ENCODE assay signal across 27 cellular contexts in the genomic region with DNA sequence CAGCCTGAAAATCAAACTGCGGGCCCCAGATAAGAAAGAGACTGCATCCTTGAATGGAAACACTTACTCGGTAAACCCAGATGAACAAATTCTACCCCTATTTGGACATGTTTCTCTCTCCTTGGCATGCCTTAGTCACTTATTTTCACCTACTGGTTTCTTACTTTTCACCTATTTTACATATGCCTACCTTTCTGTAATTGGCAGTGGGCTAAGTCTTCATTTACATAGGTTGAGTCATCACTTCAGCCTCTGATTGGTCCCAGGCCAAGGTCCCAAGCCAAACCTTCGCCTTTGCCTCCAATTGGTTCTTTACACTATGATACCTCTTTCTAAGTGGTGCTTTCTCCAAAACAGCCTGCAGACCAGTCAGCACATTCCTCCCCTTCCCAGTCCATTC.
A peak's percentile ranks its signal among the peaks of the same experiment; 100 is the strongest.
DNase-seq lines count a peak whose midpoint lies in the region; ATAC-seq and TF ChIP-seq lines count a peak whose summit lies in the region.
"Had no signal": no experiment of that assay in that cellular context is flagged by ENCODE, and none has a peak within 500 bp of the region (broad histone marks: within the 10 kb centered on the region; RNA-seq: fewer than 3 reads in every experiment).

No MANE protein-coding gene starts in this region.

- H3K36me3 Mint-ChIP-seq in activated naive CD8-positive, alpha-beta T cell = peaks cover 6% of the 10 kb centered on the region
- peaks cover 5% of the 10 kb centered on the region for H3K36me3 Mint-ChIP-seq in activated naive CD8-positive, alpha-beta T cell treated with anti-CD3 and anti-CD28 coated beads for 36 hours
- H3K36me3 Mint-ChIP-seq in activated T-helper 17 cell treated with anti-CD3 and anti-CD28 coated beads, Interleukin-2, amount 50 U/mL, for 72 hours (ENCODE audit: low read depth) = no peaks in the 10 kb centered on the region
- H3K36me3 Mint-ChIP-seq in activated T-helper 1 cell treated with anti-CD3 and anti-CD28 coated beads, Interleukin-12 subunit alpha, Interleukin-12 subunit beta, Interleukin-2, Interleukin-4 antibody, amounts not matched to agents 30 ng/mL and 10 ng/mL and 1 ng/mL, durations not matched to agents 14 hours and 24 hours and 36 hours (ENCODE audit: low read depth) = no peaks in the 10 kb centered on the region
- H3K36me3 Mint-ChIP-seq: CD4-positive, CD25-positive, alpha-beta regulatory T cell; naive B cell had no signal

- ATAC-seq in activated T-helper 17 cell treated with anti-CD3 and anti-CD28 coated beads, Interleukin-2, amount 50 U/mL, for 72 hours (replicated peaks) = peak; percentile 94
- peak; percentile 88 for ATAC-seq in stimulated activated naive CD8-positive, alpha-beta T cell treated with anti-CD3 and anti-CD28 coated beads, Interleukin-15, amount 100 ng/mL, for 72 hours
- ATAC-seq: esophagus mucosa, left lung had no signal

- DNase-seq in activated naive CD8-positive, alpha-beta T cell treated with anti-CD3 and anti-CD28 coated beads for 36 hours = no peak
- peak; percentile 45 for DNase-seq in stimulated activated CD4-positive, alpha-beta T cell treated with anti-CD3 and anti-CD28 coated beads, Interleukin-15, amount 100 ng/mL, for 24 hours
- peak in 1 of 2 donors; percentile 16 for DNase-seq in stimulated activated naive CD8-positive, alpha-beta T cell treated with anti-CD3 and anti-CD28 coated beads, Interleukin-15, amount 100 ng/mL, for 72 hours
- no peak for DNase-seq in GM03348 (ENCODE audit: low spot score)
- no peak for DNase-seq in activated T-helper 1 cell treated with anti-CD3 and anti-CD28 coated beads, Interleukin-12 subunit alpha, Interleukin-12 subunit beta, Interleukin-2, Interleukin-4 antibody, amounts not matched to agents 30 ng/mL and 10 ng/mL and 1 ng/mL, durations not matched to agents 14 hours and 24 hours and 36 hours (ENCODE audit: low spot score)
- no peak for DNase-seq in RWPE1 (ENCODE audit: low spot score)
- DNase-seq: activated naive CD8-positive, alpha-beta T cell treated with anti-CD3 and anti-CD28 coated beads, Interleukin-2, amount 10 ng/mL, durations not matched to agents 7 days and 5 days; CD4-positive, CD25-positive, alpha-beta regulatory T cell; DMS 273 treated with DMSO at 0.1 percent for 48 hours; effector CD8-positive, alpha-beta T cell; foreskin melanocyte; HCEC 1CT; hippocampal formation; left lung; naive B cell; NCI-H2171 treated with DMSO at 0.1 percent for 48 hours; NCI-H526; RPMI8226; SK-N-SH; spleen; stimulated activated naive CD4-positive, alpha-beta T cell; T-helper 2 cell had no signal

- H3K27ac Mint-ChIP-seq in activated naive CD8-positive, alpha-beta T cell = peak overlapping the region; percentile 94
- H3K27ac Mint-ChIP-seq in activated naive CD8-positive, alpha-beta T cell treated with anti-CD3 and anti-CD28 coated beads for 36 hours = no peak overlapping the region
- H3K27ac Mint-ChIP-seq in activated T-helper 17 cell treated with anti-CD3 and anti-CD28 coated beads, Interleukin-2, amount 50 U/mL, for 72 hours = peak overlapping the region; percentile 74
- H3K27ac Mint-ChIP-seq in stimulated activated naive CD8-positive, alpha-beta T cell treated with anti-CD3 and anti-CD28 coated beads, Interleukin-15, amount 100 ng/mL, for 72 hours = peak overlapping the region in 1 of 2 donors; percentile 81
- H3K27ac Mint-ChIP-seq in activated T-helper 1 cell treated with anti-CD3 and anti-CD28 coated beads, Interleukin-12 subunit alpha, Interleukin-12 subunit beta, Interleukin-2, Interleukin-4 antibody, amounts not matched to agents 30 ng/mL and 10 ng/mL and 1 ng/mL, durations not matched to agents 14 hours and 24 hours and 36 hours = no peak overlapping the region
- H3K27ac Mint-ChIP-seq: activated naive CD8-positive, alpha-beta T cell treated with anti-CD3 and anti-CD28 coated beads, Interleukin-2, amount 10 ng/mL, durations not matched to agents 7 days and 5 days had no signal

- no peaks in the 10 kb centered on the region for H3K27me3 Mint-ChIP-seq in activated naive CD8-positive, alpha-beta T cell
- H3K27me3 Mint-ChIP-seq in activated naive CD8-positive, alpha-beta T cell treated with anti-CD3 and anti-CD28 coated beads for 36 hours = no peaks in the 10 kb centered on the region
- no peaks in the 10 kb centered on the region for H3K27me3 Mint-ChIP-seq in activated T-helper 17 cell treated with anti-CD3 and anti-CD28 coated beads, Interleukin-2, amount 50 U/mL, for 72 hours
- no peaks in the 10 kb centered on the region for H3K27me3 Mint-ChIP-seq in stimulated activated naive CD8-positive, alpha-beta T cell treated with anti-CD3 and anti-CD28 coated beads, Interleukin-15, amount 100 ng/mL, for 72 hours
- H3K27me3 Mint-ChIP-seq in activated T-helper 1 cell treated with anti-CD3 and anti-CD28 coated beads, Interleukin-12 subunit alpha, Interleukin-12 subunit beta, Interleukin-2, Interleukin-4 antibody, amounts not matched to agents 30 ng/mL and 10 ng/mL and 1 ng/mL, durations not matched to agents 14 hours and 24 hours and 36 hours (ENCODE audit: insufficient read depth) = no peaks in the 10 kb centered on the region
- H3K27me3 Mint-ChIP-seq: activated naive CD8-positive, alpha-beta T cell treated with anti-CD3 and anti-CD28 coated beads, Interleukin-2, amount 10 ng/mL, durations not matched to agents 7 days and 5 days had no signal

- CTCF ChIA-PET in RWPE1 (lab: Yijun Ruan, JAX) = no interaction called here

- H3K27ac ChIP-seq in RWPE1 = no peak overlapping the region
- H3K27ac ChIP-seq: left lung, spleen, tibial nerve, VCaP had no signal

- TF ChIP-seq CTCF in RWPE1 (conservative IDR thresholded peaks at IDR 0.05; ENCODE audit: low read depth) = no peak

- intact Hi-C loops in activated T-helper 1 cell treated with anti-CD3 and anti-CD28 coated beads, Interleukin-12 subunit alpha, Interleukin-12 subunit beta, Interleukin-2, Interleukin-4 antibody, amounts not matched to agents 30 ng/mL and 10 ng/mL and 1 ng/mL, durations not matched to agents 14 hours and 24 hours and 36 hours (cut with micrococcal nuclease) = loop anchor here (1.0 kb wide), 1 partner anchor 44 kb away; no protein-coding TSS in a partner anchor

- H3K4me3 Mint-ChIP-seq in activated naive CD8-positive, alpha-beta T cell = peak overlapping the region; percentile 63
- H3K4me3 Mint-ChIP-seq in activated naive CD8-positive, alpha-beta T cell treated with anti-CD3 and anti-CD28 coated beads for 36 hours = no peak overlapping the region
- peak overlapping the region; percentile 20 for H3K4me3 Mint-ChIP-seq in activated T-helper 17 cell treated with anti-CD3 and anti-CD28 coated beads, Interleukin-2, amount 50 U/mL, for 72 hours
- peak overlapping the region in 1 of 2 donors; percentile 49 for H3K4me3 Mint-ChIP-seq in stimulated activated naive CD8-positive, alpha-beta T cell treated with anti-CD3 and anti-CD28 coated beads, Interleukin-15, amount 100 ng/mL, for 72 hours
- H3K4me3 Mint-ChIP-seq in activated T-helper 1 cell treated with anti-CD3 and anti-CD28 coated beads, Interleukin-12 subunit alpha, Interleukin-12 subunit beta, Interleukin-2, Interleukin-4 antibody, amounts not matched to agents 30 ng/mL and 10 ng/mL and 1 ng/mL, durations not matched to agents 14 hours and 24 hours and 36 hours = no peak overlapping the region
- H3K4me3 Mint-ChIP-seq: activated naive CD8-positive, alpha-beta T cell treated with anti-CD3 and anti-CD28 coated beads, Interleukin-2, amount 10 ng/mL, durations not matched to agents 7 days and 5 days; CD4-positive, CD25-positive, alpha-beta regulatory T cell had no signal

- H3K4me1 Mint-ChIP-seq in activated naive CD8-positive, alpha-beta T cell (ENCODE audit: low read depth) = peaks cover 28% of the 10 kb centered on the region
- peaks cover 28% of the 10 kb centered on the region for H3K4me1 Mint-ChIP-seq in activated naive CD8-positive, alpha-beta T cell treated with anti-CD3 and anti-CD28 coated beads for 36 hours
- peaks cover 11% of the 10 kb centered on the region for H3K4me1 Mint-ChIP-seq in activated T-helper 17 cell treated with anti-CD3 and anti-CD28 coated beads, Interleukin-2, amount 50 U/mL, for 72 hours
- peaks cover 39% of the 10 kb centered on the region for H3K4me1 Mint-ChIP-seq in stimulated activated naive CD8-positive, alpha-beta T cell treated with anti-CD3 and anti-CD28 coated beads, Interleukin-15, amount 100 ng/mL, for 72 hours
- H3K4me1 Mint-ChIP-seq in activated T-helper 1 cell treated with anti-CD3 and anti-CD28 coated beads, Interleukin-12 subunit alpha, Interleukin-12 subunit beta, Interleukin-2, Interleukin-4 antibody, amounts not matched to agents 30 ng/mL and 10 ng/mL and 1 ng/mL, durations not matched to agents 14 hours and 24 hours and 36 hours (ENCODE audit: low read depth) = no peaks in the 10 kb centered on the region
- H3K4me1 Mint-ChIP-seq: CD4-positive, CD25-positive, alpha-beta regulatory T cell had no signal

- H3K9me3 Mint-ChIP-seq in activated naive CD8-positive, alpha-beta T cell (ENCODE audit: low read depth) = peaks cover 3% of the 10 kb centered on the region
- H3K9me3 Mint-ChIP-seq in activated naive CD8-positive, alpha-beta T cell treated with anti-CD3 and anti-CD28 coated beads for 36 hours = peaks cover 4% of the 10 kb centered on the region
- peaks cover 6% of the 10 kb centered on the region for H3K9me3 Mint-ChIP-seq in activated T-helper 17 cell treated with anti-CD3 and anti-CD28 coated beads, Interleukin-2, amount 50 U/mL, for 72 hours
- H3K9me3 Mint-ChIP-seq in stimulated activated naive CD8-positive, alpha-beta T cell treated with anti-CD3 and anti-CD28 coated beads, Interleukin-15, amount 100 ng/mL, for 72 hours = peaks cover 8 to 9% of the 10 kb centered on the region in 2 donors
- peaks cover 3% of the 10 kb centered on the region for H3K9me3 Mint-ChIP-seq in activated T-helper 1 cell treated with anti-CD3 and anti-CD28 coated beads, Interleukin-12 subunit alpha, Interleukin-12 subunit beta, Interleukin-2, Interleukin-4 antibody, amounts not matched to agents 30 ng/mL and 10 ng/mL and 1 ng/mL, durations not matched to agents 14 hours and 24 hours and 36 hours
- H3K9me3 Mint-ChIP-seq: naive B cell had no signal

- POLR2A ChIA-PET in RWPE1 (lab: Yijun Ruan, JAX; ENCODE audit: low non-redundant PET) = no interaction called here

Comparison
In these comparisons a context has a peak if more than half of its experiments do, and no peak if none do; other contexts are left out.
1. H3K27ac Mint-ChIP-seq: peak in activated naive CD8-positive, alpha-beta T cell (single experiment) and activated T-helper 17 cell treated with anti-CD3 and anti-CD28 coated beads, Interleukin-2, amount 50 U/mL, for 72 hours (single experiment); none in activated naive CD8-positive, alpha-beta T cell treated with anti-CD3 and anti-CD28 coated beads for 36 hours (single experiment) and activated T-helper 1 cell treated with anti-CD3 and anti-CD28 coated beads, Interleukin-12 subunit alpha, Interleukin-12 subunit beta, Interleukin-2, Interleukin-4 antibody, amounts not matched to agents 30 ng/mL and 10 ng/mL and 1 ng/mL, durations not matched to agents 14 hours and 24 hours and 36 hours (single experiment).
2. H3K4me3 Mint-ChIP-seq: peak in activated naive CD8-positive, alpha-beta T cell (single experiment) and activated T-helper 17 cell treated with anti-CD3 and anti-CD28 coated beads, Interleukin-2, amount 50 U/mL, for 72 hours (single experiment); none in activated naive CD8-positive, alpha-beta T cell treated with anti-CD3 and anti-CD28 coated beads for 36 hours (single experiment) and activated T-helper 1 cell treated with anti-CD3 and anti-CD28 coated beads, Interleukin-12 subunit alpha, Interleukin-12 subunit beta, Interleukin-2, Interleukin-4 antibody, amounts not matched to agents 30 ng/mL and 10 ng/mL and 1 ng/mL, durations not matched to agents 14 hours and 24 hours and 36 hours (single experiment).